8 cellular contexts compared by ENCODE assay signal in the genomic region with DNA sequence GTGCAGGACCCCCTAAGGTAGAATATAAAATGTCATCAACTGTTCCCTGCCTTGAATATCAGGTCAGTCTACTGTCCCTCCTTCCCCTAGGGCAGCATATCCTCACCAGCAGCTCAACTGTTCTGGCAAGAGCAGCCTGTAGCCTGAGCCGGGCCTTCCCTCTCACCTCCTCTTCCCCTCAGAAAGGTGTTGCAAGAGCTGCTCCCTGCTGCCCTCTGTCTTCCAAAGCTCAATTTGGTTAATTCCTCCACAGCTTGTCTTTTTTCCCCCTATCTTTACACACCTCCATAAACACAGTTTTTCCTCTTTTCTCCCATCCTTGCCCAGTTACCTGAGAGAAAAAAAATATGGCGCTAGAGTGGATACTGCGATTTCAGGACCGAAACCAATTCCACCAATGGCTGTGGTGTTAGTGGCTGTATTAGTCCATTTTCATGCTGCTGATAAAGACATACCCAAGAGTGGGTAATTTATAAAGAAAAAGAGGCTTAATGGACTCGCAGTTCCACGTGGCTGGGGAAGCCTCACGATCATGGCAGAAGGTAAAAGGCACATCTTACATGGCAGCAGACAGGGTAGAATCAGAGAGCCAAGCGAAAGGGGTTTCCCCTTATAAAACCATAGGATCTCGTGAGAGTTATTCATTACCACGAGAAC.
DNase-seq lines count a peak whose midpoint lies in the region; ATAC-seq, FAIRE-seq and TF ChIP-seq lines count a peak whose summit lies in the region.

No MANE protein-coding gene starts in this region.

- H3K79me2 ChIP-seq in fibroblast of lung (ENCODE audit: control insufficient read depth, insufficient read depth, low read length) = no peaks in the 10 kb centered on the region

- H2AFZ ChIP-seq in fibroblast of lung (ENCODE audit: low read length) = no peak overlapping the region

- DNase-seq in BE2C (peak; percentile 66), NCI-H146 treated with DMSO at 0.1 percent for 48 hours (lab: John Stamatoyannopoulos, UW; ENCODE audit: unreplicated experiment) (peak; percentile 27), fibroblast of lung (ENCODE audit: low read depth in 2 of 2) (peak; percentile 66 to 75), pancreas (peak in 4 of 6 donors; percentile 5 to 41 (median 27))
- peak; percentile 69 for DNase-seq in activated CD4-positive, alpha-beta T cell treated with anti-CD3 and anti-CD28 coated beads for 36 hours

- no peaks in the 10 kb centered on the region for H3K9me3 ChIP-seq in BE2C
- H3K9me3 ChIP-seq in fibroblast of lung (ENCODE audit: control insufficient read depth, insufficient read depth, low read depth, low read length) = no peaks in the 10 kb centered on the region
- H3K9me3 ChIP-seq in pancreas = no peaks in the 10 kb centered on the region

- H3K27ac Mint-ChIP-seq in activated CD4-positive, alpha-beta T cell treated with anti-CD3 and anti-CD28 coated beads for 36 hours = no peak overlapping the region

- H3K36me3 ChIP-seq in BE2C (no peaks in the 10 kb centered on the region), fibroblast of lung (ENCODE audit: control insufficient read depth, insufficient read depth, low read length) (no peaks in the 10 kb centered on the region), pancreas (no peaks in the 10 kb centered on the region)

- no peak for FAIRE-seq in pancreas (lab: Jason Lieb, UNC)

- H3K27me3 ChIP-seq in BE2C (no peaks in the 10 kb centered on the region), fibroblast of lung (ENCODE audit: control insufficient read depth, insufficient read depth, low read length) (no peaks in the 10 kb centered on the region), pancreas (no peaks in the 10 kb centered on the region)

- TF ChIP-seq CTCF in BE2C (IDR thresholded peaks at IDR 0.05; ENCODE audit: low read depth, low read length) = peak; percentile 86
- peak; percentile 43 to 65 for TF ChIP-seq CTCF in fibroblast of lung (conservative IDR thresholded peaks at IDR 0.05 in 1 of 2, IDR thresholded peaks at IDR 0.05 in 1 of 2; ENCODE audit: low read depth in 1 of 2, low read length in 2 of 2)
- peak in 2 of 4 donors; percentile 17 to 21 for TF ChIP-seq CTCF in pancreas (IDR thresholded peaks at IDR 0.05)

- no peaks in the 10 kb centered on the region for H3K27me3 Mint-ChIP-seq in activated CD4-positive, alpha-beta T cell treated with anti-CD3 and anti-CD28 coated beads for 36 hours

- no peaks in the 10 kb centered on the region for H3K9me3 Mint-ChIP-seq in activated CD4-positive, alpha-beta T cell treated with anti-CD3 and anti-CD28 coated beads for 36 hours (ENCODE audit: low read depth)

- peaks cover 9% of the 10 kb centered on the region for H3K4me1 Mint-ChIP-seq in activated CD4-positive, alpha-beta T cell treated with anti-CD3 and anti-CD28 coated beads for 36 hours

- POLR2A ChIA-PET in activated CD4-positive, alpha-beta T cell treated with anti-CD3 and anti-CD28 coated beads for 36 hours (lab: Charles Lee) = interaction anchor here (0.7 kb wide), 1 partner anchor 315 kb away, joined by 3 read pairs; no protein-coding TSS in a partner anchor

- H3K4me1 ChIP-seq in BE2C (peaks cover 3% of the 10 kb centered on the region; the same call in 1 of the 2 replicates), fibroblast of lung (ENCODE audit: control insufficient read depth, extremely low read depth, insufficient read depth, low read length) (peaks cover 6% of the 10 kb centered on the region), pancreas (no peaks in the 10 kb centered on the region)

- no peaks in the 10 kb centered on the region for H4K20me1 ChIP-seq in fibroblast of lung (ENCODE audit: control insufficient read depth, extremely low read depth, insufficient read depth, low read length)

- H3K27ac ChIP-seq in fibroblast of lung (ENCODE audit: insufficient read depth, low read length) (no peak overlapping the region), pancreas (no peak overlapping the region)

- CTCF ChIA-PET in activated CD4-positive, alpha-beta T cell treated with anti-CD3 and anti-CD28 coated beads for 36 hours (lab: Charles Lee) = interaction anchor here (0.6 to 1.5 kb wide), 8 partner anchors 13 to 248 kb away, joined by 3 to 5 read pairs (median 3); no protein-coding TSS in a partner anchor

- 62 to 66% methylated on average over 10 of the region's 10 CpGs for WGBS in pancreas, 2 donors

- intact Hi-C loops in activated CD4-positive, alpha-beta T cell treated with anti-CD3 and anti-CD28 coated beads for 36 hours (cut with DNase I, micrococcal nuclease) = loop anchor here (1.0 to 5.0 kb wide), 4 partner anchors 104 to 374 kb away; no protein-coding TSS in a partner anchor
- intact Hi-C loops in pancreas (cut with DNase I) = no loop called here

- no peak overlapping the region for H3K4me3 Mint-ChIP-seq in activated CD4-positive, alpha-beta T cell treated with anti-CD3 and anti-CD28 coated beads for 36 hours

- H3K4me2 ChIP-seq in fibroblast of lung (ENCODE audit: extremely low read depth, insufficient read depth, low read length) = no peak overlapping the region

- H3K4me3 ChIP-seq in BE2C (ENCODE audit: low read depth, low read length) (no peak overlapping the region), fibroblast of lung (replicated peaks in 1 of 4; ENCODE audit: control extremely low read depth in 1 of 4, insufficient read depth in 1 of 4, low read depth in 3 of 4, low read length in 4 of 4) (no peak overlapping the region), pancreas (no peak overlapping the region)

- no peak overlapping the region for H3K9ac ChIP-seq in fibroblast of lung (ENCODE audit: insufficient read depth, low read length)

- H3K36me3 Mint-ChIP-seq in activated CD4-positive, alpha-beta T cell treated with anti-CD3 and anti-CD28 coated beads for 36 hours (ENCODE audit: low read depth) = no peaks in the 10 kb centered on the region

- ATAC-seq in GM18511 (IDR thresholded peaks at IDR 0.05; ENCODE audit: unreplicated experiment) = peak; percentile 96
- ATAC-seq in HG02884 (IDR thresholded peaks at IDR 0.05; ENCODE audit: unreplicated experiment) = peak; percentile 98
- peak; percentile 83 for ATAC-seq in activated CD4-positive, alpha-beta T cell treated with anti-CD3 and anti-CD28 coated beads for 36 hours
- ATAC-seq in pancreas = peak; percentile 50 to 86 (median 84)
- no peak for ATAC-seq in GM18861 (IDR thresholded peaks at IDR 0.05; ENCODE audit: unreplicated experiment)

Comparison
In these comparisons a context has a peak if more than half of its experiments do, and no peak if none do; other contexts are left out.
1. intact Hi-C loops: an anchor here in activated CD4-positive, alpha-beta T cell treated with anti-CD3 and anti-CD28 coated beads for 36 hours (1.0 to 5.0 kb wide); none called in pancreas.